ENCODE assay signal across 26 cellular contexts in the genomic region with DNA sequence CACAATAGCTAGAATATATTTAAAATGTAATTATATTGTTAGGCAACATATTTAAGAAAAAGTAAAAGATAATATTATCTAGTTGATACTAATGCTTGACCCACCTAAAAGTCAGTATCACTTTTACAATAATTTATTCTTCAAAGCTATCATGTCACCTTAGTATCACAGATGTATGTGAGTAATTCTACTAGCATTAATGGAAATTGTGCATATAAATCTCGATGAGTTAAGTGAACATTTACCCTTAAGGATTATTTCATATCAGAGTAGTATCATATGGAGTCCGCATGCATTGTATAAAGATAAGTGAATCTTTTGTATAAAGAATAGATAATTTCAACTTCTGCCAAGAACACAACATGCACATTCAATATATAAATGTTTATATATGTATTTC.
"Had no signal": no experiment of that assay in that cellular context is flagged by ENCODE, and none has a peak within 500 bp of the region (broad histone marks: within the 10 kb centered on the region; RNA-seq: fewer than 3 reads in every experiment).

No MANE protein-coding gene starts in this region.

- H3K27ac ChIP-seq: colonic mucosa, epithelial cell of prostate, esophagus squamous epithelium, gastrocnemius medialis, heart right ventricle, left lung, lower lobe of right lung had no signal

- H3K4me1 ChIP-seq: colonic mucosa, esophagus squamous epithelium, gastrocnemius medialis, heart right ventricle, left lung, lower lobe of right lung had no signal

- FAIRE-seq: endometrium, keratinocyte had no signal

- H3K27me3 ChIP-seq: colonic mucosa, esophagus squamous epithelium, gastrocnemius medialis, heart right ventricle, left lung had no signal

- DNase-seq: colonic mucosa; cortex of kidney; effector CD8-positive, alpha-beta T cell; effector memory CD8-positive, alpha-beta T cell; endodermal cell; erythroblast; esophagus squamous epithelium; foreskin fibroblast; foreskin melanocyte; gastrocnemius medialis; glutamatergic neuron; head of caudate nucleus; heart right ventricle; hippocampal formation; left cardiac atrium; left lung; left ventricle myocardium superior; lower lobe of right lung; mesenchymal stem cell; mucosa of descending colon; naive B cell had no signal

- H3K9me3 ChIP-seq: colonic mucosa, esophagus squamous epithelium, gastrocnemius medialis, heart right ventricle, left lung, lower lobe of right lung, mucosa of descending colon had no signal

- H3K36me3 ChIP-seq: colonic mucosa had no signal

- H3K4me3 ChIP-seq: colonic mucosa, esophagus squamous epithelium, gastrocnemius medialis, heart right ventricle, left lung, lower lobe of right lung, mucosa of descending colon had no signal

- H3K9me3 Mint-ChIP-seq: dendritic cell treated with granulocyte-macrophage colony-stimulating factor and Interleukin-4, amounts not matched to agents 40 ng/mL and 50 ng/mL, for 4 days; effector memory CD8-positive, alpha-beta T cell; endodermal cell; mesothelial cell of epicardium; naive B cell had no signal

- H3K4me3 Mint-ChIP-seq: dendritic cell treated with granulocyte-macrophage colony-stimulating factor and Interleukin-4, amounts not matched to agents 40 ng/mL and 50 ng/mL, for 4 days; effector memory CD8-positive, alpha-beta T cell; endodermal cell; mesothelial cell of epicardium; naive B cell had no signal

- H3K4me1 Mint-ChIP-seq: endodermal cell, naive B cell had no signal

- H3K27ac Mint-ChIP-seq: dendritic cell treated with granulocyte-macrophage colony-stimulating factor and Interleukin-4, amounts not matched to agents 40 ng/mL and 50 ng/mL, for 4 days; effector memory CD8-positive, alpha-beta T cell; endodermal cell; mesothelial cell of epicardium; naive B cell had no signal

- H3K27me3 Mint-ChIP-seq: dendritic cell treated with granulocyte-macrophage colony-stimulating factor and Interleukin-4, amounts not matched to agents 40 ng/mL and 50 ng/mL, for 4 days; effector memory CD8-positive, alpha-beta T cell; naive B cell had no signal
